ENCODE assay signal across 8 cellular contexts in the genomic region with DNA sequence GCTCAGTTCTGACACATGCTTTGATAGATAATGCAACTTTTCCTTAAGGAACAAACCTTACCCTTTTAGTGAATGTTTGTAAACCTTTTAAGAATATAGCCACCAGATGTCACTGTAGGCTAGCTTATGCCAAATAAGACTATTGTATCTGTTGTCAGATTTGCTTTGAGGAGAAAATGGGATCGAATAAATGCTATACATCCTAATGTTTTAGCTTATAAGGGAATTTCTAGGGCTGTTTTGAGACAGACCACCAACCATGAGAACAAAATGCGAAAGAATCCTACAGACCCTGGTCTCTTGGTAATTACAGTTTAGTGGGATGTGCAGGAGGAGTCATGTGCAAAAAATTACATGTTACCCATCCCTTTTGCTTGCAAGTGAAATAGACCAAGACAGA.
DNase-seq lines count a peak whose midpoint lies in the region; ATAC-seq and TF ChIP-seq lines count a peak whose summit lies in the region.

No MANE protein-coding gene starts in this region.

- no peaks in the 10 kb centered on the region for H3K4me1 Mint-ChIP-seq in Caco-2 (ENCODE audit: low read depth, unreplicated experiment)

- H3K4me1 ChIP-seq in Caco-2, result no peaks in the 10 kb centered on the region

- CTCF ChIA-PET in Caco-2 (lab: Charles Lee), result interaction anchor here (1.1 kb wide), 1 partner anchor 1433 kb away, joined by 7 read pairs; no protein-coding TSS in a partner anchor

- no peaks in the 10 kb centered on the region for H3K27me3 ChIP-seq in Caco-2 (replicated peaks; ENCODE audit: control insufficient read depth, insufficient read depth, low read length)

- TF ChIP-seq CTCF in Caco-2 (IDR thresholded peaks at IDR 0.05; ENCODE audit: insufficient read depth in 1 of 2, low read depth in 1 of 2, low read length in 1 of 2, severe bottlenecking in 1 of 2, unreplicated experiment in 1 of 2), result peak; percentile 56 to 67

- H3K4me3 Mint-ChIP-seq in Caco-2 (ENCODE audit: unreplicated experiment), result no peak overlapping the region

- peak in 1 of 2 experiments; percentile 43 for DNase-seq in Caco-2
- peak; percentile 48 for DNase-seq in HCEC 1CT
- DNase-seq in NCI-H69 (lab: John Stamatoyannopoulos, UW), result peak; percentile 85
- DNase-seq in dedifferentiated amniotic fluid mesenchymal stem cell (ENCODE audit: extremely low spot score), result peak; percentile 58
- DNase-seq in middle frontal gyrus (ENCODE audit: extremely low spot score, low spot score), result peak; percentile 49
- DNase-seq in activated CD8-positive, alpha-beta memory T cell treated with anti-CD3 and anti-CD28 coated beads for 24 hours, result no peak
- DNase-seq in activated CD4-positive, alpha-beta T cell treated with anti-CD3 and anti-CD28 coated beads, Interleukin-2, amount 50 U/mL, for 1 hour, result no peak

- no peaks in the 10 kb centered on the region for H3K9me3 Mint-ChIP-seq in Caco-2 (ENCODE audit: unreplicated experiment)

- BruUV-seq in Caco-2 (replicated peaks; lab: Mats Ljungman, UMichigan), result no TSS peak

- POLR2A ChIA-PET in Caco-2 (lab: Charles Lee), result no interaction called here

- H3K4me3 ChIP-seq in Caco-2 (ENCODE audit: low read depth, low read length), result no peak overlapping the region

- intact Hi-C loops in Caco-2 (cut with micrococcal nuclease; ENCODE audit: unreplicated experiment), result loop anchor here (1.0 to 10.0 kb wide), 5 partner anchors 302 to 1650 kb away; no protein-coding TSS in a partner anchor

- no peak overlapping the region for H3K27ac Mint-ChIP-seq in Caco-2 (ENCODE audit: unreplicated experiment)

- no peak for ATAC-seq in HG03280 (IDR thresholded peaks at IDR 0.05; ENCODE audit: unreplicated experiment)

- peaks cover 19% of the 10 kb centered on the region for H3K27me3 Mint-ChIP-seq in Caco-2 (ENCODE audit: insufficient read depth, unreplicated experiment)

- H3K36me3 Mint-ChIP-seq in Caco-2 (ENCODE audit: insufficient read depth, unreplicated experiment), result no peaks in the 10 kb centered on the region

- H3K9me3 ChIP-seq in Caco-2, result no peaks in the 10 kb centered on the region

- no peaks in the 10 kb centered on the region for H3K36me3 ChIP-seq in Caco-2 (ENCODE audit: control insufficient read depth, insufficient read depth, low read length)

Comparison
In these comparisons a context has a peak if more than half of its experiments do, and no peak if none do; other contexts are left out.
1. DNase-seq: peak in HCEC 1CT (single experiment), NCI-H69 (single experiment), dedifferentiated amniotic fluid mesenchymal stem cell (single experiment) and middle frontal gyrus (single experiment); none in activated CD8-positive, alpha-beta memory T cell treated with anti-CD3 and anti-CD28 coated beads for 24 hours (single experiment) and activated CD4-positive, alpha-beta T cell treated with anti-CD3 and anti-CD28 coated beads, Interleukin-2, amount 50 U/mL, for 1 hour (single experiment).